Comparison of ENCODE assay signal across 10 cellular contexts in the genomic region with DNA sequence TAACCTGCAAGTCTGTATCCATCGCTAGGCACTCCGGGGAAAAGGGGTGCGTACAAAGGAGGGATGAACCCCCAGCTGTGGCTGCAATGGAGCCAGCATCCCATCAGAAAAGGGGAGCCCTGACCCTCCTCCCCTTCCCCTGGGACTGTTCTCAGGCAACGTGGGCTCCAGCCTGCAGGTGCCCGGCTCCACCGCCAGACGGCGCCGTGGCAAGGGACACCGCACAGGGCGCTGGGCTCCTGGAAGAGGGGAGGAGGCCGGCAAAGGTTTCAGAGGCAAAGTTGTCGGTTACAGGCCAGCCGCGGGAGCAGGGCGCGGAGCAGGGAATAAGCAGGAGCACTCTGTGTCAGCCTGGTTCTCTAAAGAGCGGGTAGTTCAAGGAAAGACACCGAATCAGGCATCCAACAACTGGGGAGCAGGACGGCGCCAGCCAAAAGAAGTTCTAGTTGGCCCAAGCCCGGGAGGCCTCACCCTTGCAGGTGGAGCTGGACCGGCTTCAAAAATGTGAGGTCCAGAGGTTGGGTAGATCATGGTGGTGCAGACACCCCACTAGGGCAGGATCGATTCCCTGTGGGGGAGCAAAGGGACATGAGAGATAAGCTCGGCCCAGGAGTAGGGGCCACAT. TPM values are rescaled to one million over a fixed set of nuclear protein-coding genes. Genes with fewer than 3 reads are reported as not detected.
DNase-seq lines count a peak whose midpoint lies in the region; ATAC-seq and TF ChIP-seq lines count a peak whose summit lies in the region.
"Had no signal": no experiment of that assay in that cellular context is flagged by ENCODE, and none has a peak within 500 bp of the region (broad histone marks: within the 10 kb centered on the region; RNA-seq: fewer than 3 reads in every experiment).

No MANE protein-coding gene starts in this region.

- ATAC-seq in HG03045 (IDR thresholded peaks at IDR 0.05; ENCODE audit: unreplicated experiment) (no peak), HG03460 (IDR thresholded peaks at IDR 0.05; ENCODE audit: unreplicated experiment) (no peak)

- H2BK12ac ChIP-seq in trophoblast cell (ENCODE audit: low read length), result peak overlapping the region; percentile 19

- H3K14ac ChIP-seq in trophoblast cell (ENCODE audit: low read length), result peak overlapping the region; percentile 6

- no peak overlapping the region for H4K12ac ChIP-seq in trophoblast cell (ENCODE audit: low read depth, low read length)

- H3K23ac ChIP-seq in trophoblast cell (ENCODE audit: low read length), result no peak overlapping the region

- no peaks in the 10 kb centered on the region for H3K27me3 ChIP-seq in trophoblast cell (ENCODE audit: insufficient read depth, low read length)
- H3K27me3 ChIP-seq: adrenal gland, SJCRH30 had no signal

- peak overlapping the region; percentile 62 for H2AFZ ChIP-seq in trophoblast cell (ENCODE audit: insufficient read depth, low read length, poor library complexity)

- H3K79me2 ChIP-seq in trophoblast cell (ENCODE audit: control insufficient read depth, insufficient read depth, low read length, poor library complexity), result no peaks in the 10 kb centered on the region

- no peaks in the 10 kb centered on the region for H3K9me3 ChIP-seq in trophoblast cell (ENCODE audit: insufficient read depth, low read depth, low read length)
- H3K9me3 ChIP-seq: adrenal gland had no signal

- H3K4me3 ChIP-seq in GM12875 (ENCODE audit: low read depth, low read length), result no peak overlapping the region
- no peak overlapping the region for H3K4me3 ChIP-seq in fibroblast of villous mesenchyme (ENCODE audit: low read depth, low read length)
- H3K4me3 ChIP-seq in trophoblast cell (ENCODE audit: low read depth, low read length), result no peak overlapping the region
- H3K4me3 ChIP-seq: adrenal gland, SJCRH30 had no signal

- H3K18ac ChIP-seq in trophoblast cell (ENCODE audit: low read length), result peak overlapping the region; percentile 8

- H3K9ac ChIP-seq in trophoblast cell (ENCODE audit: low read length), result no peak overlapping the region

- H3K36me3 ChIP-seq in trophoblast cell (ENCODE audit: control insufficient read depth in 1 of 2, insufficient read depth in 2 of 2, low read length in 2 of 2), result no peaks in the 10 kb centered on the region
- H3K36me3 ChIP-seq: adrenal gland, SJCRH30 had no signal

- H3K79me1 ChIP-seq in trophoblast cell (ENCODE audit: low read length), result peaks cover 3% of the 10 kb centered on the region

- no peak overlapping the region for H2BK5ac ChIP-seq in trophoblast cell (ENCODE audit: low read depth, low read length, poor library complexity)

- H3K4ac ChIP-seq in trophoblast cell (ENCODE audit: low read depth, low read length), result no peak overlapping the region

- peak; percentile 28; the same call in 1 of the 2 replicates for TF ChIP-seq CTCF in GM12875 (IDR thresholded peaks at IDR 0.05; ENCODE audit: borderline replicate concordance, insufficient read depth, low read depth, low read length)
- peak; percentile 42 for TF ChIP-seq CTCF in RWPE1 (conservative IDR thresholded peaks at IDR 0.05; ENCODE audit: low read depth)
- TF ChIP-seq CTCF in fibroblast of villous mesenchyme (IDR thresholded peaks at IDR 0.05; ENCODE audit: insufficient read depth, low read depth, low read length), result peak; percentile 67

- no CpG with 5 or more reads among the region's 25 CpGs for WGBS in trophoblast cell (ENCODE audit: extremely low coverage, insufficient coverage, insufficient read length)

- no peak overlapping the region for H2AK5ac ChIP-seq in trophoblast cell (ENCODE audit: low read length)

- H3K4me2 ChIP-seq in trophoblast cell (ENCODE audit: low read length), result no peak overlapping the region

- peak overlapping the region; percentile 18 for H4K8ac ChIP-seq in trophoblast cell (ENCODE audit: low read depth, low read length)

- CTCF ChIA-PET in RWPE1 (lab: Yijun Ruan, JAX), result interaction anchor here (0.5 to 1.1 kb wide), 3 partner anchors 14 to 27 kb away, joined by 4 to 6 read pairs (median 4); no protein-coding TSS in a partner anchor

- H3K4me1 ChIP-seq in trophoblast cell (ENCODE audit: control insufficient read depth in 1 of 2, insufficient read depth in 2 of 2, low read length in 2 of 2), result peaks cover 7 to 22% of the 10 kb centered on the region in 2 experiments
- H3K4me1 ChIP-seq: adrenal gland had no signal

- H4K91ac ChIP-seq in trophoblast cell (ENCODE audit: low read depth, low read length), result peak overlapping the region; percentile 44

- POLR2A ChIA-PET in RWPE1 (lab: Yijun Ruan, JAX; ENCODE audit: low non-redundant PET), result no interaction called here

- DNase-seq in RWPE1 (ENCODE audit: low spot score) (peak; percentile 37), fibroblast of villous mesenchyme (ENCODE audit: low read depth) (no peak), trophoblast cell (peak; percentile 65 to 80)
- DNase-seq in activated CD8-positive, alpha-beta memory T cell treated with anti-CD3 and anti-CD28 coated beads, Interleukin-2, amount 50 U/mL, for 48 hours, result no peak
- DNase-seq in stimulated activated CD4-positive, alpha-beta T cell treated with anti-CD3 and anti-CD28 coated beads, Interleukin-2, amount 100 ng/mL, for 48 hours, result no peak

- peak overlapping the region; percentile 34 for H2BK120ac ChIP-seq in trophoblast cell (ENCODE audit: insufficient read depth, low read length, poor library complexity)

- H3K27ac ChIP-seq in RWPE1 (no peak overlapping the region), trophoblast cell (ENCODE audit: low read depth, low read length) (no peak overlapping the region)
- H3K27ac ChIP-seq: adrenal gland, SJCRH30 had no signal

RNA-seq across cellular contexts. Expression of gene ATP12A, which starts 53.0 kb away (rescaled TPM):
- not detected in 2 replicates for total RNA-seq in fibroblast of villous mesenchyme
- 3.2 and 4.4 TPM in 2 replicates for polyA plus RNA-seq in trophoblast cell (2013)
- polyA plus RNA-seq: adrenal gland had no signal

Comparison
In these comparisons a context has a peak if more than half of its experiments do, and no peak if none do; other contexts are left out.
1. DNase-seq: peak in RWPE1 (single experiment) and trophoblast cell (2 of 2); none in fibroblast of villous mesenchyme (single experiment), activated CD8-positive, alpha-beta memory T cell treated with anti-CD3 and anti-CD28 coated beads, Interleukin-2, amount 50 U/mL, for 48 hours (single experiment) and stimulated activated CD4-positive, alpha-beta T cell treated with anti-CD3 and anti-CD28 coated beads, Interleukin-2, amount 100 ng/mL, for 48 hours (0 of 2).
2. Peak in every context shown above with its lines, with median percentiles within 50 percentile points of each other: CTCF ChIP-seq.